In the genomic region with DNA sequence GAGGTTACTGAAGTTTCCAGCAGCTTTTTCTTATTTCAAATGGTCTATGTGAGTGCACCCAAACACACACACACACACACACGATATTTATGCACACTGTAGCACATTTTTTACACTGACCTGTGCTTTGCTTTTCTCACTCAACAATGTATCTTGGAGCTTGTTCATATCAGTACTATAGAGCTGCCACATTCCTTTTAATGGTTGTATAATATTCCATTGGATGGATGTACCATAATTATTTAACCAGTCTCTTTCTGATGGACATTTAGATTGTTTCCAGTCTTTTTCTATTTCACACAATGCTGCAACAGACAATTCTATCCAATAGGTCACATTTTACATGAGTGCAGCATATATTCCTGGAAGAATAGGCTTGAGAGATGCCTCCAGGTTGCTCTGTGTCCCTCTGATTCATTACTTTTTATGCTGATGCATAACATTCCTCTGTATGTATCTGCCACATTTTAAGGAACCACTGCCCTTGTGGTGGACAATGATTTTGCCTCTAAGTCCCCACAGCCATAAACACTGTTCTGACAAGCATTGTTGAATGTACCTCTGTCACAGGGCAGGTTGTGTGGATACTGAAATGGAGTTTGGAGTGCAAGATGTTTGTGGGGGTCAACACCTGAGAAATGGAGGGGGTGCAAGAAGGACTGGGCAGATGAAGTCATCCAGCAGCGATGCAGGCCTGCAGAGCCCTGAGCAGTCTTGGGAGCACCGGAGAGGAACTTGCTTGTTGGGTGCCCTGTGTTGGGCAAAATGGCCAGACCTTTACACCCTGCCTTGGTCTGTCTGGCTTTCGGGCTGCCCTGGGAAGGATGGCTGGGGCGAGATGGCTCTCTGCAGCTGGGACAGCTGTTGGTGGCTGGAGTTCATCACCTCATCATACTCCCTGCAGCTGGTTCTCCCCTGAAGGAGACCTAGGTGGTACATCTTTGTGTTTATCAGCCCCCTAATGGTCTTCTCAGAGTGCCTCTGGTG, we compare ENCODE assay signal across 19 cellular contexts. TPM values are rescaled to one million over a fixed set of nuclear protein-coding genes. Genes with fewer than 3 reads are reported as not detected.
DNase-seq lines count a peak whose midpoint lies in the region; ATAC-seq and TF ChIP-seq lines count a peak whose summit lies in the region.
"Had no signal": no experiment of that assay in that cellular context is flagged by ENCODE, and none has a peak within 500 bp of the region (broad histone marks: within the 10 kb centered on the region; RNA-seq: fewer than 3 reads in every experiment).

No MANE protein-coding gene starts in this region.

- no peak for TF ChIP-seq CTCF in CD14-positive monocyte (IDR thresholded peaks at IDR 0.05)
- no peak for TF ChIP-seq CTCF in RWPE2 (IDR thresholded peaks at IDR 0.05; ENCODE audit: poor library complexity, severe bottlenecking)

- H3K4me3 ChIP-seq in RWPE2 (ENCODE audit: severe bottlenecking): no peak overlapping the region
- H3K4me3 ChIP-seq: GM12878, GM23248 had no signal

- H3K27ac ChIP-seq in RWPE2 (ENCODE audit: poor library complexity, severe bottlenecking): no peak overlapping the region
- H3K27ac ChIP-seq: GM23248 had no signal

- H3K9me3 Mint-ChIP-seq in activated naive CD4-positive, alpha-beta T cell treated with anti-CD3 and anti-CD28 coated beads, Interleukin-2, amount 10 ng/mL, durations not matched to agents 7 days and 5 days: peaks cover 5% of the 10 kb centered on the region
- peaks cover 6 to 11% of the 10 kb centered on the region in 2 donors for H3K9me3 Mint-ChIP-seq in activated naive CD4-positive, alpha-beta T cell treated with anti-CD3 and anti-CD28 coated beads, Interleukin-2, amount 50 U/mL, for 72 hours
- H3K9me3 Mint-ChIP-seq in CD14-positive monocyte: peaks cover 0 to 18% (median 9%) of the 10 kb centered on the region in 7 donors

- H3K27ac Mint-ChIP-seq in activated naive CD4-positive, alpha-beta T cell treated with anti-CD3 and anti-CD28 coated beads, Interleukin-2, amount 10 ng/mL, durations not matched to agents 7 days and 5 days: peak overlapping the region; percentile 47
- H3K27ac Mint-ChIP-seq in activated naive CD4-positive, alpha-beta T cell treated with anti-CD3 and anti-CD28 coated beads, Interleukin-2, amount 50 U/mL, for 72 hours: no peak overlapping the region
- H3K27ac Mint-ChIP-seq in CD14-positive monocyte: peak overlapping the region in 1 of 7 donors; percentile 38
- H3K27ac Mint-ChIP-seq: CD4-positive, CD25-positive, alpha-beta regulatory T cell; CD8-positive, alpha-beta T cell; HFFc6 had no signal

- DNase-seq in activated naive CD4-positive, alpha-beta T cell treated with anti-CD3 and anti-CD28 coated beads, Interleukin-2, amount 10 ng/mL, durations not matched to agents 7 days and 5 days: no peak
- DNase-seq in activated naive CD4-positive, alpha-beta T cell treated with anti-CD3 and anti-CD28 coated beads, Interleukin-2, amount 50 U/mL, for 72 hours (ENCODE audit: low spot score in 2 of 2): no peak
- DNase-seq in CD14-positive monocyte (ENCODE audit: low spot score) (peak; percentile 33), RWPE2 (ENCODE audit: low spot score) (peak; percentile 75), islet precursor cell (peak; percentile 47), NCI-H526 treated with DMSO at 0.1 percent for 48 hours (lab: John Stamatoyannopoulos, UW) (no peak), SKM-1 (lab: John Stamatoyannopoulos, UW; ENCODE audit: unreplicated experiment) (no peak)
- DNase-seq: 8988T; C1 segment of cervical spinal cord; Caco-2; CD4-positive, CD25-positive, alpha-beta regulatory T cell; CD8-positive, alpha-beta T cell; DMS153; DND-41; GM23248; H7; HFFc6 had no signal

- intact Hi-C loops in CD14-positive monocyte (cut with micrococcal nuclease): loop anchor here in 1 of 2 donors (5.0 kb wide), 1 partner anchor 43 kb away; no protein-coding TSS in a partner anchor

- CTCF ChIA-PET in activated naive CD4-positive, alpha-beta T cell treated with anti-CD3 and anti-CD28 coated beads, Interleukin-2, amount 10 ng/mL, durations not matched to agents 7 days and 5 days (lab: Charles Lee): no interaction called here

- no peaks in the 10 kb centered on the region for H3K4me1 ChIP-seq in RWPE2 (ENCODE audit: insufficient read depth, poor library complexity, severe bottlenecking)
- H3K4me1 ChIP-seq: Caco-2 had no signal

- H3K36me3 Mint-ChIP-seq in activated naive CD4-positive, alpha-beta T cell treated with anti-CD3 and anti-CD28 coated beads, Interleukin-2, amount 10 ng/mL, durations not matched to agents 7 days and 5 days: peaks cover 2% of the 10 kb centered on the region
- H3K36me3 Mint-ChIP-seq in activated naive CD4-positive, alpha-beta T cell treated with anti-CD3 and anti-CD28 coated beads, Interleukin-2, amount 50 U/mL, for 72 hours: peaks cover 8 to 17% of the 10 kb centered on the region in 2 donors
- H3K36me3 Mint-ChIP-seq in CD14-positive monocyte: peaks cover 15 to 27% of the 10 kb centered on the region in 2 donors
- H3K36me3 Mint-ChIP-seq: CD8-positive, alpha-beta T cell had no signal

- H3K9me3 ChIP-seq in RWPE2 (ENCODE audit: severe bottlenecking): peaks cover 6% of the 10 kb centered on the region

- no peaks in the 10 kb centered on the region for H3K36me3 ChIP-seq in RWPE2 (ENCODE audit: low read depth)

- H3K4me1 Mint-ChIP-seq in activated naive CD4-positive, alpha-beta T cell treated with anti-CD3 and anti-CD28 coated beads, Interleukin-2, amount 10 ng/mL, durations not matched to agents 7 days and 5 days: peaks cover 3% of the 10 kb centered on the region
- peaks cover 33% of the 10 kb centered on the region for H3K4me1 Mint-ChIP-seq in CD14-positive monocyte

- no peak overlapping the region for H3K4me3 Mint-ChIP-seq in activated naive CD4-positive, alpha-beta T cell treated with anti-CD3 and anti-CD28 coated beads, Interleukin-2, amount 10 ng/mL, durations not matched to agents 7 days and 5 days
- no peak overlapping the region for H3K4me3 Mint-ChIP-seq in CD14-positive monocyte
- H3K4me3 Mint-ChIP-seq: CD4-positive, CD25-positive, alpha-beta regulatory T cell; CD8-positive, alpha-beta T cell; HFFc6 had no signal

- no peaks in the 10 kb centered on the region for H3K27me3 ChIP-seq in RWPE2 (ENCODE audit: insufficient read depth, poor library complexity, severe bottlenecking)

- H3K27me3 Mint-ChIP-seq in activated naive CD4-positive, alpha-beta T cell treated with anti-CD3 and anti-CD28 coated beads, Interleukin-2, amount 10 ng/mL, durations not matched to agents 7 days and 5 days: peaks cover 49% of the 10 kb centered on the region
- peaks cover 0 to 6% (median 0%) of the 10 kb centered on the region in 3 donors for H3K27me3 Mint-ChIP-seq in CD14-positive monocyte (ENCODE audit: low read depth in 3 of 3)

- ATAC-seq in activated naive CD4-positive, alpha-beta T cell treated with anti-CD3 and anti-CD28 coated beads, Interleukin-2, amount 50 U/mL, for 72 hours: no peak
- ATAC-seq in RWPE2 (ENCODE audit: low read depth): no peak
- ATAC-seq: CD8-positive, alpha-beta T cell; GM12878; HCT116 had no signal

RNA-seq across cellular contexts. Expression of gene CEBPB, which starts 13.6 kb away (rescaled TPM):
- total RNA-seq in activated naive CD4-positive, alpha-beta T cell treated with anti-CD3 and anti-CD28 coated beads, Interleukin-2, amount 50 U/mL, for 72 hours: 10 to 100 TPM; 29.0 to 50.9 TPM
- polyA plus RNA-seq in CD14-positive monocyte: 10 to 100 TPM; 52.4 to 80.8 TPM

RNA-seq across cellular contexts. Expression of gene PEDS1, which starts 50.7 kb away (rescaled TPM):
- 10 to 100 TPM; 14.8 to 21.2 TPM for total RNA-seq in activated naive CD4-positive, alpha-beta T cell treated with anti-CD3 and anti-CD28 coated beads, Interleukin-2, amount 50 U/mL, for 72 hours
- polyA plus RNA-seq in CD14-positive monocyte: 10 to 100 TPM; 19.6 to 25.2 TPM

Comparison
In these comparisons a context has a peak if more than half of its experiments do, and no peak if none do; other contexts are left out.
1. DNase-seq: peak in CD14-positive monocyte (single experiment), RWPE2 (single experiment) and islet precursor cell (single experiment); none in activated naive CD4-positive, alpha-beta T cell treated with anti-CD3 and anti-CD28 coated beads, Interleukin-2, amount 10 ng/mL, durations not matched to agents 7 days and 5 days (single experiment), activated naive CD4-positive, alpha-beta T cell treated with anti-CD3 and anti-CD28 coated beads, Interleukin-2, amount 50 U/mL, for 72 hours (0 of 2), NCI-H526 treated with DMSO at 0.1 percent for 48 hours (single experiment) and SKM-1 (single experiment).